In genomic region chr11:71438650-71439049, GRCh38 we compare ENCODE assay signal across 32 cellular contexts.
"Had no signal": no experiment of that assay in that cellular context is flagged by ENCODE, and none has a peak within 500 bp of the region (broad histone marks: within the 10 kb centered on the region; RNA-seq: fewer than 3 reads in every experiment).

No MANE protein-coding gene starts in this region.

- H3K4me1 ChIP-seq: body of pancreas, breast epithelium had no signal

- H3K9me3 ChIP-seq: adrenal gland, body of pancreas, breast epithelium had no signal

- ATAC-seq: activated CD8-positive, alpha-beta T cell treated with anti-CD3 and anti-CD28 coated beads for 36 hours; activated naive CD4-positive, alpha-beta T cell treated with anti-CD3 and anti-CD28 coated beads, Interleukin-2, amount 50 U/mL, for 72 hours; activated T-cell treated with anti-CD3 and anti-CD28 coated beads, Interleukin-2, amount 50 U/mL, for 4 hours; activated T-cell treated with anti-CD3 and anti-CD28 coated beads, Interleukin-2, amount 50 U/mL, for 72 hours; activated T-helper 17 cell treated with anti-CD3 and anti-CD28 coated beads, Interleukin-2, amount 50 U/mL, for 72 hours; body of pancreas had no signal

- H3K36me3 ChIP-seq: breast epithelium had no signal

- H3K4me3 ChIP-seq: adrenal gland, body of pancreas, breast epithelium had no signal

- DNase-seq: activated B cell treated with CpG ODN at 0.5 μM for 24 hours; activated CD4-positive, alpha-beta memory T cell treated with anti-CD3 and anti-CD28 coated beads for 36 hours; activated CD4-positive, alpha-beta T cell treated with anti-CD3 and anti-CD28 coated beads for 4 hours; activated CD4-positive, alpha-beta T cell treated with anti-CD3 and anti-CD28 coated beads, Interleukin-2, amount 10 ng/mL, durations not matched to agents 24 days and 14 days; activated CD4-positive, alpha-beta T cell treated with anti-CD3 and anti-CD28 coated beads, Interleukin-2, amount 50 U/mL, for 1 hour; activated CD4-positive, alpha-beta T cell treated with anti-CD3 and anti-CD28 coated beads, Interleukin-2, amount 50 U/mL, for 4 hours; activated CD4-positive, CD25-positive, alpha-beta regulatory T cell treated with anti-CD3 and anti-CD28 coated beads, Interleukin-2, amount 50 U/mL, for 72 hours; activated CD8-positive, alpha-beta memory T cell treated with anti-CD3 and anti-CD28 coated beads, Interleukin-2, amount 50 U/mL, for 4 hours; activated CD8-positive, alpha-beta T cell treated with anti-CD3 and anti-CD28 coated beads for 36 hours; activated effector memory CD4-positive, alpha-beta T cell treated with anti-CD3 and anti-CD28 coated beads, Interleukin-2, amount 50 U/mL, for 16 hours; activated gamma-delta T cell treated with Interleukin-2 at 50 U/mL for 16 hours; activated naive CD4-positive, alpha-beta T cell; activated naive CD4-positive, alpha-beta T cell treated with anti-CD3 and anti-CD28 coated beads for 36 hours; activated naive CD4-positive, alpha-beta T cell treated with anti-CD3 and anti-CD28 coated beads, Interleukin-2, amount 50 U/mL, for 16 hours; activated naive CD8-positive, alpha-beta T cell treated with anti-CD3 and anti-CD28 coated beads for 36 hours; activated T-cell treated with anti-CD3 and anti-CD28 coated beads for 4 hours; activated T-cell treated with anti-CD3 and anti-CD28 coated beads, Interleukin-2, amount 50 U/mL, for 1 hour; activated T-cell treated with anti-CD3 and anti-CD28 coated beads, Interleukin-2, amount 50 U/mL, for 4 hours; activated T-cell treated with anti-CD3 and anti-CD28 coated beads, Interleukin-2, amount 50 U/mL, for 72 hours; amniotic stem cell; body of pancreas; brain microvascular endothelial cell; caudate nucleus; cerebellar nuclear complex; T-helper 1 cell; T-helper 2 cell; T-helper 9 cell had no signal

- H3K27me3 ChIP-seq: adrenal gland, body of pancreas, brain microvascular endothelial cell, breast epithelium had no signal

- H3K27ac ChIP-seq: adrenal gland, body of pancreas, brain microvascular endothelial cell, breast epithelium, VCaP had no signal
